11 cellular contexts compared by ENCODE assay signal in genomic region chr10:63388421-63389031, GRCh38.
DNase-seq lines count a peak whose midpoint lies in the region; ATAC-seq and TF ChIP-seq lines count a peak whose summit lies in the region.
"Had no signal": no experiment of that assay in that cellular context is flagged by ENCODE, and none has a peak within 500 bp of the region (broad histone marks: within the 10 kb centered on the region; RNA-seq: fewer than 3 reads in every experiment).

No MANE protein-coding gene starts in this region.

- H3K36me3 Mint-ChIP-seq in activated CD4-positive, alpha-beta T cell treated with anti-CD3 and anti-CD28 coated beads, Interleukin-2, amount 10 ng/mL, durations not matched to agents 24 days and 14 days (ENCODE audit: low read depth) = peaks cover 13% of the 10 kb centered on the region
- H3K36me3 Mint-ChIP-seq in activated CD4-positive, alpha-beta memory T cell treated with anti-CD3 and anti-CD28 coated beads for 36 hours = peaks cover 19% of the 10 kb centered on the region
- H3K36me3 Mint-ChIP-seq in osteocyte (ENCODE audit: unreplicated experiment) = peaks cover 34% of the 10 kb centered on the region

- peak overlapping the region; percentile 74 for H3K4me3 Mint-ChIP-seq in activated CD4-positive, alpha-beta T cell treated with anti-CD3 and anti-CD28 coated beads, Interleukin-2, amount 10 ng/mL, durations not matched to agents 24 days and 14 days
- peak overlapping the region; percentile 2 for H3K4me3 Mint-ChIP-seq in activated CD4-positive, alpha-beta memory T cell treated with anti-CD3 and anti-CD28 coated beads for 36 hours
- H3K4me3 Mint-ChIP-seq in osteocyte (ENCODE audit: unreplicated experiment) = no peak overlapping the region

- intact Hi-C loops in activated CD4-positive, alpha-beta T cell treated with anti-CD3 and anti-CD28 coated beads, Interleukin-2, amount 10 ng/mL, durations not matched to agents 24 days and 14 days (cut with micrococcal nuclease) = loop anchor here (1.0 kb wide), 1 partner anchor 33 kb away; no protein-coding TSS in a partner anchor
- intact Hi-C loops in activated CD4-positive, alpha-beta memory T cell treated with anti-CD3 and anti-CD28 coated beads for 36 hours (cut with micrococcal nuclease) = loop anchor here (2.0 kb wide), 1 partner anchor 34 kb away; no protein-coding TSS in a partner anchor

- no peak for DNase-seq in activated CD4-positive, alpha-beta T cell treated with anti-CD3 and anti-CD28 coated beads, Interleukin-2, amount 10 ng/mL, durations not matched to agents 24 days and 14 days
- DNase-seq in activated CD4-positive, alpha-beta T cell treated with anti-CD3 and anti-CD28 coated beads for 1 hour = no peak
- DNase-seq in activated CD4-positive, alpha-beta memory T cell treated with anti-CD3 and anti-CD28 coated beads for 36 hours = no peak
- DNase-seq in osteocyte (ENCODE audit: extremely low spot score, unreplicated experiment) (no peak), NCI-H82 (lab: John Stamatoyannopoulos, UW) (no peak), NCI-H524 treated with DMSO at 0.1 percent for 48 hours (lab: John Stamatoyannopoulos, UW) (no peak)
- DNase-seq: activated CD4-positive, alpha-beta T cell treated with anti-CD3 and anti-CD28 coated beads, Interleukin-2, amount 50 U/mL, for 1 hour; HCEC 1CT; NCI-H510A treated with DMSO at 0.1 percent for 48 hours had no signal

- POLR2A ChIA-PET in activated CD4-positive, alpha-beta memory T cell treated with anti-CD3 and anti-CD28 coated beads for 36 hours (lab: Charles Lee) = no interaction called here

- peaks cover 53% of the 10 kb centered on the region for H3K4me1 Mint-ChIP-seq in activated CD4-positive, alpha-beta T cell treated with anti-CD3 and anti-CD28 coated beads, Interleukin-2, amount 10 ng/mL, durations not matched to agents 24 days and 14 days
- peaks cover 66% of the 10 kb centered on the region for H3K4me1 Mint-ChIP-seq in activated CD4-positive, alpha-beta memory T cell treated with anti-CD3 and anti-CD28 coated beads for 36 hours (ENCODE audit: low read depth)
- H3K4me1 Mint-ChIP-seq in osteocyte (ENCODE audit: unreplicated experiment) = peaks cover 36% of the 10 kb centered on the region

- CTCF ChIA-PET in activated CD4-positive, alpha-beta memory T cell treated with anti-CD3 and anti-CD28 coated beads for 36 hours (lab: Charles Lee) = no interaction called here

- ATAC-seq in HG03108 (IDR thresholded peaks at IDR 0.05; ENCODE audit: unreplicated experiment) (peak; percentile 67), HG03175 (IDR thresholded peaks at IDR 0.05; ENCODE audit: unreplicated experiment) (no peak)

- TF ChIP-seq CTCF in osteocyte (IDR thresholded peaks at IDR 0.05) = no peak

- peaks cover 20% of the 10 kb centered on the region for H3K9me3 Mint-ChIP-seq in activated CD4-positive, alpha-beta T cell treated with anti-CD3 and anti-CD28 coated beads, Interleukin-2, amount 10 ng/mL, durations not matched to agents 24 days and 14 days
- peaks cover 23% of the 10 kb centered on the region for H3K9me3 Mint-ChIP-seq in activated CD4-positive, alpha-beta memory T cell treated with anti-CD3 and anti-CD28 coated beads for 36 hours
- peaks cover 25% of the 10 kb centered on the region for H3K9me3 Mint-ChIP-seq in osteocyte (ENCODE audit: unreplicated experiment)

- no peaks in the 10 kb centered on the region for H3K27me3 Mint-ChIP-seq in activated CD4-positive, alpha-beta T cell treated with anti-CD3 and anti-CD28 coated beads, Interleukin-2, amount 10 ng/mL, durations not matched to agents 24 days and 14 days
- H3K27me3 Mint-ChIP-seq in activated CD4-positive, alpha-beta memory T cell treated with anti-CD3 and anti-CD28 coated beads for 36 hours = no peaks in the 10 kb centered on the region
- no peaks in the 10 kb centered on the region for H3K27me3 Mint-ChIP-seq in osteocyte (ENCODE audit: unreplicated experiment)

- peak overlapping the region; percentile 58 for H3K27ac Mint-ChIP-seq in activated CD4-positive, alpha-beta T cell treated with anti-CD3 and anti-CD28 coated beads, Interleukin-2, amount 10 ng/mL, durations not matched to agents 24 days and 14 days
- H3K27ac Mint-ChIP-seq in activated CD4-positive, alpha-beta memory T cell treated with anti-CD3 and anti-CD28 coated beads for 36 hours = peak overlapping the region; percentile 7
- H3K27ac Mint-ChIP-seq in osteocyte (ENCODE audit: unreplicated experiment) = peak overlapping the region; percentile 58

Comparison
In these comparisons a context has a peak if more than half of its experiments do, and no peak if none do; other contexts are left out.
1. H3K27ac Mint-ChIP-seq: peak in every context shown above with its lines; median percentile 58 in activated CD4-positive, alpha-beta T cell treated with anti-CD3 and anti-CD28 coated beads, Interleukin-2, amount 10 ng/mL, durations not matched to agents 24 days and 14 days; 58 in osteocyte; 7 in activated CD4-positive, alpha-beta memory T cell treated with anti-CD3 and anti-CD28 coated beads for 36 hours.